Comparison of ENCODE assay signal across 8 cellular contexts in genomic region chr18:77124452-77124922, GRCh38. TPM values are rescaled to one million over a fixed set of nuclear protein-coding genes. Genes with fewer than 3 reads are reported as not detected.
DNase-seq lines count a peak whose midpoint lies in the region; ATAC-seq, FAIRE-seq and TF ChIP-seq lines count a peak whose summit lies in the region.

No MANE protein-coding gene starts in this region.

- WGBS in thyroid gland, 2 donors: 78 to 85% methylated on average over 8 to 9 of the region's 9 CpGs

- H3K9me3 Mint-ChIP-seq in CD14-positive monocyte: no peaks in the 10 kb centered on the region

- TF ChIP-seq CTCF in CD14-positive monocyte (IDR thresholded peaks at IDR 0.05): no peak
- no peak for TF ChIP-seq CTCF in uterus (IDR thresholded peaks at IDR 0.05)
- no peak for TF ChIP-seq CTCF in thyroid gland (IDR thresholded peaks at IDR 0.05)
- no peak for TF ChIP-seq CTCF in kidney (IDR thresholded peaks at IDR 0.05; ENCODE audit: borderline replicate concordance, extremely low read depth, insufficient read depth)

- H3K4me1 ChIP-seq in uterus (peaks cover 0 to 6% of the 10 kb centered on the region in 2 donors), thyroid gland (peaks cover 31 to 40% of the 10 kb centered on the region in 2 donors), kidney (ENCODE audit: control insufficient read depth in 1 of 2, insufficient read depth in 1 of 2, low read depth in 1 of 2, low read length in 2 of 2) (peaks cover 22 to 34% of the 10 kb centered on the region in 2 donors)

- H3K27me3 ChIP-seq in uterus (no peaks in the 10 kb centered on the region), thyroid gland (no peaks in the 10 kb centered on the region)

- FAIRE-seq in kidney (lab: Jason Lieb, UNC): no peak

- peaks cover 80% of the 10 kb centered on the region for H3K4me1 Mint-ChIP-seq in CD14-positive monocyte

- peak overlapping the region; percentile 48 to 93 (median 80) for H3K27ac Mint-ChIP-seq in CD14-positive monocyte

- intact Hi-C loops in CD14-positive monocyte (cut with micrococcal nuclease): no loop called here
- intact Hi-C loops in uterus (cut with DNase I; ENCODE audit: low total_unique reads): no loop called here
- intact Hi-C loops in thyroid gland (cut with DNase I): no loop called here
- intact Hi-C loops in kidney (cut with DNase I): no loop called here

- no peak overlapping the region for H3K27ac ChIP-seq in uterus
- peak overlapping the region in 1 of 3 donors; percentile 6 for H3K27ac ChIP-seq in thyroid gland
- peak overlapping the region in 1 of 2 donors; percentile 26 for H3K27ac ChIP-seq in kidney (ENCODE audit: low read depth in 2 of 2, low read length in 2 of 2)

- DNase-seq in CD14-positive monocyte (ENCODE audit: low spot score) (peak; percentile 56), islet precursor cell (peak; percentile 72), uterus (no peak), thyroid gland (no peak), kidney (no peak)
- DNase-seq in activated CD4-positive, CD25-positive, alpha-beta regulatory T cell (lab: John Stamatoyannopoulos, UW): peak; percentile 5 to 32 (median 24)

- H3K9me3 ChIP-seq in uterus: no peaks in the 10 kb centered on the region
- no peaks in the 10 kb centered on the region for H3K9me3 ChIP-seq in thyroid gland
- H3K9me3 ChIP-seq in kidney (ENCODE audit: control insufficient read depth in 1 of 2, low read length in 2 of 2): no peaks in the 10 kb centered on the region

- TF ChIP-seq POLR2A in uterus (IDR thresholded peaks at IDR 0.05): no peak
- TF ChIP-seq POLR2A in thyroid gland (IDR thresholded peaks at IDR 0.05): no peak

- H3K4me3 ChIP-seq in uterus (no peak overlapping the region), thyroid gland (replicated peaks in 1 of 3) (no peak overlapping the region), kidney (ENCODE audit: low read length in 2 of 2) (no peak overlapping the region)

- H3K36me3 ChIP-seq in uterus (no peaks in the 10 kb centered on the region), thyroid gland (no peaks in the 10 kb centered on the region), kidney (ENCODE audit: control insufficient read depth in 1 of 2, insufficient read depth in 2 of 2, low read length in 2 of 2) (no peaks in the 10 kb centered on the region)

- peak overlapping the region in 1 of 2 donors; percentile 23 for H3K9ac ChIP-seq in kidney (ENCODE audit: low read length in 2 of 2)

- peaks cover 0 to 3% (median 0%) of the 10 kb centered on the region in 3 donors for H3K27me3 Mint-ChIP-seq in CD14-positive monocyte (ENCODE audit: low read depth in 3 of 3)

- ATAC-seq in GM19372 (IDR thresholded peaks at IDR 0.05; ENCODE audit: low read depth, unreplicated experiment): peak; percentile 63
- ATAC-seq in HG03280 (IDR thresholded peaks at IDR 0.05; ENCODE audit: unreplicated experiment): peak; percentile 56

- H3K36me3 Mint-ChIP-seq in CD14-positive monocyte: peaks cover 68 to 76% of the 10 kb centered on the region in 2 donors

- peak overlapping the region; percentile 49 to 69 for H3K4me3 Mint-ChIP-seq in CD14-positive monocyte

RNA-seq across cellular contexts. Expression of gene MBP, which starts 8.1 kb away (rescaled TPM):
- polyA plus RNA-seq in CD14-positive monocyte: 10 to 100 TPM; 50.4 to 81.0 TPM
- 10 to 100 TPM; 12.1 to 52.2 (median 19.8) TPM for total RNA-seq in uterus
- 10 to 100 TPM; 44.0 to 68.0 (median 60.2) TPM for total RNA-seq in thyroid gland
- total RNA-seq in kidney: 61.2 TPM
- 15.1 TPM for polyA plus RNA-seq in kidney (ENCODE audit: insufficient read depth, low read depth, low replicate concordance)

Comparison
In these comparisons a context has a peak if more than half of its experiments do, and no peak if none do; other contexts are left out.
1. DNase-seq: peak in CD14-positive monocyte (single experiment), activated CD4-positive, CD25-positive, alpha-beta regulatory T cell (4 of 4) and islet precursor cell (single experiment); none in uterus (0 of 2), thyroid gland (0 of 2) and kidney (single experiment).